Comparison of ENCODE assay signal across 10 cellular contexts in genomic region chr19:29676586-29676985, GRCh38. TPM values are rescaled to one million over a fixed set of nuclear protein-coding genes. Genes with fewer than 3 reads are reported as not detected.
DNase-seq lines count a peak whose midpoint lies in the region; ATAC-seq, FAIRE-seq and TF ChIP-seq lines count a peak whose summit lies in the region.
"Had no signal": no experiment of that assay in that cellular context is flagged by ENCODE, and none has a peak within 500 bp of the region (broad histone marks: within the 10 kb centered on the region; RNA-seq: fewer than 3 reads in every experiment).

No MANE protein-coding gene starts in this region.

- peaks cover 95% of the 10 kb centered on the region for H3K4me1 ChIP-seq in effector memory CD4-positive, alpha-beta T cell (ENCODE audit: control insufficient read depth, insufficient read depth, low read length, poor library complexity, severe bottlenecking)

- H3K27me3 ChIP-seq in effector memory CD4-positive, alpha-beta T cell (replicated peaks; ENCODE audit: control insufficient read depth, insufficient read depth, low read length, poor library complexity, severe bottlenecking): no peaks in the 10 kb centered on the region

- H3K27me3 Mint-ChIP-seq in naive thymus-derived CD8-positive, alpha-beta T cell: no peaks in the 10 kb centered on the region
- no peaks in the 10 kb centered on the region for H3K27me3 Mint-ChIP-seq in type B pancreatic cell

- peaks cover 0 to 21% (median 3%) of the 10 kb centered on the region in 3 donors for H3K36me3 Mint-ChIP-seq in naive thymus-derived CD8-positive, alpha-beta T cell
- no peaks in the 10 kb centered on the region for H3K36me3 Mint-ChIP-seq in type B pancreatic cell

- peak; percentile 54 for DNase-seq in activated effector memory CD4-positive, alpha-beta T cell treated with anti-CD3 and anti-CD28 coated beads, Interleukin-2, amount 50 U/mL, for 16 hours
- no peak for DNase-seq in activated effector memory CD4-positive, alpha-beta T cell treated with Interleukin-2 at 50 U/mL for 16 hours
- DNase-seq in effector memory CD4-positive, alpha-beta T cell: no peak
- no peak for DNase-seq in naive thymus-derived CD8-positive, alpha-beta T cell
- DNase-seq in type B pancreatic cell (ENCODE audit: extremely low spot score, unreplicated experiment) (no peak), NCI-H187 treated with DMSO at 0.1 percent for 48 hours (lab: John Stamatoyannopoulos, UW) (no peak), frontal cortex (ENCODE audit: low spot score in 2 of 2) (no peak)
- DNase-seq in stimulated activated CD4-positive, alpha-beta T cell treated with anti-CD3 and anti-CD28 coated beads, Interleukin-15, amount 100 ng/mL, for 24 hours: no peak
- DNase-seq: NCI-H2171 had no signal

- POLR2A ChIA-PET in naive thymus-derived CD8-positive, alpha-beta T cell (lab: Charles Lee): interaction anchor here (2.2 to 12.5 kb wide), 3 partner anchors 12 to 71 kb away, joined by 12 to 154 read pairs (median 111); partner anchors contain the start of genes C19orf12, PLEKHF1 and POP4

- ATAC-seq in naive thymus-derived CD8-positive, alpha-beta T cell: no peak

- H3K36me3 ChIP-seq in effector memory CD4-positive, alpha-beta T cell (ENCODE audit: control insufficient read depth, insufficient read depth, low read length): peaks cover 27% of the 10 kb centered on the region

- H3K4me1 Mint-ChIP-seq in naive thymus-derived CD8-positive, alpha-beta T cell: peaks cover 41 to 92% (median 84%) of the 10 kb centered on the region in 4 donors
- H3K4me1 Mint-ChIP-seq in type B pancreatic cell (ENCODE audit: unreplicated experiment): peaks cover 10% of the 10 kb centered on the region

- H3K9me3 ChIP-seq in effector memory CD4-positive, alpha-beta T cell (ENCODE audit: control insufficient read depth, low read length): no peaks in the 10 kb centered on the region

- peak overlapping the region in 8 of 10 donors; percentile 12 to 77 (median 59) for H3K4me3 Mint-ChIP-seq in naive thymus-derived CD8-positive, alpha-beta T cell
- no peak overlapping the region for H3K4me3 Mint-ChIP-seq in type B pancreatic cell

- no peaks in the 10 kb centered on the region for H3K9me3 Mint-ChIP-seq in naive thymus-derived CD8-positive, alpha-beta T cell
- no peaks in the 10 kb centered on the region for H3K9me3 Mint-ChIP-seq in type B pancreatic cell

- H3K27ac ChIP-seq in effector memory CD4-positive, alpha-beta T cell (ENCODE audit: insufficient read depth, low read length, poor library complexity, severe bottlenecking): peak overlapping the region; percentile 27

- no peak for FAIRE-seq in frontal cortex (lab: Jason Lieb, UNC)

- H3K4me3 ChIP-seq in effector memory CD4-positive, alpha-beta T cell (ENCODE audit: insufficient read depth, low read depth, low read length, poor library complexity, severe bottlenecking): no peak overlapping the region
- H3K4me3 ChIP-seq: smooth muscle cell had no signal

- TF ChIP-seq CTCF in type B pancreatic cell (conservative IDR thresholded peaks at IDR 0.05): no peak

- peak overlapping the region; percentile 29 to 92 (median 82) for H3K27ac Mint-ChIP-seq in naive thymus-derived CD8-positive, alpha-beta T cell
- H3K27ac Mint-ChIP-seq in type B pancreatic cell: peak overlapping the region; percentile 48

RNA-seq across cellular contexts. Expression of gene PLEKHF1, which starts 11.3 kb away (rescaled TPM):
- 10 to 100 TPM; 18.0 to 19.8 TPM for total RNA-seq in naive thymus-derived CD8-positive, alpha-beta T cell
- polyA plus RNA-seq in naive thymus-derived CD8-positive, alpha-beta T cell: 10 to 100 TPM in 2 of 3 donors, 1 to 10 TPM in 1; 3.8 to 19.7 (median 15.5) TPM
- 6.3 and 16.9 TPM in 2 replicates for total RNA-seq in type B pancreatic cell (ENCODE audit: low replicate concordance)
- total RNA-seq in frontal cortex: 2.0 TPM

RNA-seq across cellular contexts. Expression of gene C19orf12, which starts 38.5 kb away (rescaled TPM):
- total RNA-seq in naive thymus-derived CD8-positive, alpha-beta T cell: 10 to 100 TPM; 23.2 to 23.8 TPM
- 10 to 100 TPM; 16.7 to 32.3 (median 19.8) TPM for polyA plus RNA-seq in naive thymus-derived CD8-positive, alpha-beta T cell
- total RNA-seq in type B pancreatic cell (ENCODE audit: low replicate concordance) (18.0 and 23.9 TPM in 2 replicates), frontal cortex (41.2 TPM)
